ENCODE assay signal across 10 cellular contexts in genomic region chr14:100708349-100709217, GRCh38. TPM values are rescaled to one million over a fixed set of nuclear protein-coding genes. Genes with fewer than 3 reads are reported as not detected.
DNase-seq lines count a peak whose midpoint lies in the region; ATAC-seq and TF ChIP-seq lines count a peak whose summit lies in the region.
"Had no signal": no experiment of that assay in that cellular context is flagged by ENCODE, and none has a peak within 500 bp of the region (broad histone marks: within the 10 kb centered on the region; RNA-seq: fewer than 3 reads in every experiment).

No MANE protein-coding gene starts in this region.

- no peak for TF ChIP-seq POLR2A in gastroesophageal sphincter (IDR thresholded peaks at IDR 0.05)

- H3K4me1 Mint-ChIP-seq in CD8-positive, alpha-beta T cell (ENCODE audit: low read depth): no peaks in the 10 kb centered on the region
- H3K4me1 Mint-ChIP-seq: activated CD8-positive, alpha-beta memory T cell treated with anti-CD3 and anti-CD28 coated beads, Interleukin-2, amount 10 ng/mL, durations not matched to agents 7 days and 5 days had no signal

- H3K36me3 Mint-ChIP-seq in activated naive CD4-positive, alpha-beta T cell treated with anti-CD3 and anti-CD28 coated beads, Interleukin-2, amount 50 U/mL, for 72 hours: no peaks in the 10 kb centered on the region
- no peaks in the 10 kb centered on the region for H3K36me3 Mint-ChIP-seq in CD8-positive, alpha-beta T cell
- H3K36me3 Mint-ChIP-seq: activated CD8-positive, alpha-beta memory T cell treated with anti-CD3 and anti-CD28 coated beads, Interleukin-2, amount 10 ng/mL, durations not matched to agents 7 days and 5 days had no signal

- POLR2A ChIA-PET in CD8-positive, alpha-beta T cell (lab: Charles Lee): no interaction called here

- peak overlapping the region; percentile 62 for H2AFZ ChIP-seq in parathyroid adenoma

- 100% methylated on average over 3 of the region's 38 CpGs; no CpG with 5 or more reads in 1 of the 2 donors for WGBS in gastroesophageal sphincter (ENCODE audit: low coverage in 1 of 2), 2 donors

- peaks cover 63% of the 10 kb centered on the region for H3K27me3 ChIP-seq in gastroesophageal sphincter
- H3K27me3 ChIP-seq in parathyroid adenoma (ENCODE audit: control insufficient read depth, insufficient read depth, low read length): no peaks in the 10 kb centered on the region
- H3K27me3 ChIP-seq in CD8-positive, alpha-beta T cell (ENCODE audit: insufficient read depth, low read length): no peaks in the 10 kb centered on the region

- H3K4me1 ChIP-seq in gastroesophageal sphincter (peaks cover 0 to 15% (median 7%) of the 10 kb centered on the region in 3 donors), parathyroid adenoma (no peaks in the 10 kb centered on the region)
- H3K4me1 ChIP-seq in CD8-positive, alpha-beta T cell (ENCODE audit: insufficient read depth, low read length): no peaks in the 10 kb centered on the region

- intact Hi-C loops in CD8-positive, alpha-beta T cell (cut with DNase I, micrococcal nuclease): no loop called here

- CTCF ChIA-PET in CD8-positive, alpha-beta T cell (lab: Charles Lee): no interaction called here

- H3K9ac ChIP-seq in parathyroid adenoma: no peak overlapping the region

- no peak for TF ChIP-seq EP300 in gastroesophageal sphincter (IDR thresholded peaks at IDR 0.05)

- H3K27me3 Mint-ChIP-seq in CD8-positive, alpha-beta T cell (ENCODE audit: low read depth): peaks cover 19% of the 10 kb centered on the region

- H3K36me3 ChIP-seq in gastroesophageal sphincter (no peaks in the 10 kb centered on the region), parathyroid adenoma (ENCODE audit: control insufficient read depth, insufficient read depth, low read length) (no peaks in the 10 kb centered on the region)
- H3K36me3 ChIP-seq in CD8-positive, alpha-beta T cell (ENCODE audit: insufficient read depth, low read length): no peaks in the 10 kb centered on the region

- no peak overlapping the region for H3K4me2 ChIP-seq in parathyroid adenoma (ENCODE audit: low read length)

- ATAC-seq in gastroesophageal sphincter (peak; percentile 38), GM21619 (IDR thresholded peaks at IDR 0.05; ENCODE audit: unreplicated experiment) (no peak)
- no peak for ATAC-seq in activated naive CD4-positive, alpha-beta T cell treated with anti-CD3 and anti-CD28 coated beads, Interleukin-2, amount 50 U/mL, for 72 hours
- ATAC-seq in CD8-positive, alpha-beta T cell: no peak
- ATAC-seq: activated CD8-positive, alpha-beta memory T cell treated with anti-CD3 and anti-CD28 coated beads, Interleukin-2, amount 10 ng/mL, durations not matched to agents 7 days and 5 days had no signal

- DNase-seq in NCI-H748 (lab: John Stamatoyannopoulos, UW; ENCODE audit: unreplicated experiment): peak; percentile 85
- DNase-seq in activated naive CD4-positive, alpha-beta T cell treated with anti-CD3 and anti-CD28 coated beads, Interleukin-2, amount 50 U/mL, for 72 hours (ENCODE audit: low spot score in 2 of 2): no peak
- no peak for DNase-seq in CD8-positive, alpha-beta T cell
- no peak for DNase-seq in activated CD8-positive, alpha-beta memory T cell treated with anti-CD3 and anti-CD28 coated beads, Interleukin-2, amount 50 U/mL, for 48 hours
- DNase-seq: activated CD8-positive, alpha-beta memory T cell treated with anti-CD3 and anti-CD28 coated beads, Interleukin-2, amount 10 ng/mL, durations not matched to agents 7 days and 5 days had no signal

- no peak overlapping the region for H3K4me3 Mint-ChIP-seq in CD8-positive, alpha-beta T cell
- H3K4me3 Mint-ChIP-seq: activated CD8-positive, alpha-beta memory T cell treated with anti-CD3 and anti-CD28 coated beads, Interleukin-2, amount 10 ng/mL, durations not matched to agents 7 days and 5 days had no signal

- peak; percentile 18; the same call in 1 of the 2 replicates for TF ChIP-seq CTCF in GM12874 (IDR thresholded peaks at IDR 0.05; ENCODE audit: insufficient read depth, low read depth, low read length)
- no peak for TF ChIP-seq CTCF in gastroesophageal sphincter (IDR thresholded peaks at IDR 0.05)
- TF ChIP-seq CTCF in parathyroid adenoma (IDR thresholded peaks at IDR 0.05): no peak
- no peak for TF ChIP-seq CTCF in CD8-positive, alpha-beta T cell (IDR thresholded peaks at IDR 0.05)

- no peaks in the 10 kb centered on the region for H3K9me3 Mint-ChIP-seq in activated naive CD4-positive, alpha-beta T cell treated with anti-CD3 and anti-CD28 coated beads, Interleukin-2, amount 50 U/mL, for 72 hours
- H3K9me3 Mint-ChIP-seq in CD8-positive, alpha-beta T cell: no peaks in the 10 kb centered on the region

- H3K27ac Mint-ChIP-seq in activated naive CD4-positive, alpha-beta T cell treated with anti-CD3 and anti-CD28 coated beads, Interleukin-2, amount 50 U/mL, for 72 hours: no peak overlapping the region
- H3K27ac Mint-ChIP-seq in CD8-positive, alpha-beta T cell: no peak overlapping the region
- H3K27ac Mint-ChIP-seq: activated CD8-positive, alpha-beta memory T cell treated with anti-CD3 and anti-CD28 coated beads, Interleukin-2, amount 10 ng/mL, durations not matched to agents 7 days and 5 days had no signal

- no peak overlapping the region for H3K4me3 ChIP-seq in gastroesophageal sphincter
- no peak overlapping the region for H3K4me3 ChIP-seq in parathyroid adenoma (ENCODE audit: low read depth, low read length)
- no peak overlapping the region for H3K4me3 ChIP-seq in CD8-positive, alpha-beta T cell (ENCODE audit: low read depth, low read length)

- H3K79me2 ChIP-seq in parathyroid adenoma: no peaks in the 10 kb centered on the region

- H3K27ac ChIP-seq in gastroesophageal sphincter (peak overlapping the region in 2 of 4 donors; percentile 45 to 50), parathyroid adenoma (no peak overlapping the region)
- no peak overlapping the region for H3K27ac ChIP-seq in CD8-positive, alpha-beta T cell (ENCODE audit: low read depth, low read length)

- H3K9me3 ChIP-seq in gastroesophageal sphincter (no peaks in the 10 kb centered on the region), parathyroid adenoma (ENCODE audit: control insufficient read depth, low read length) (no peaks in the 10 kb centered on the region)
- no peaks in the 10 kb centered on the region for H3K9me3 ChIP-seq in CD8-positive, alpha-beta T cell (ENCODE audit: low read length)

RNA-seq across cellular contexts. Expression of gene DLK1, which starts 18.1 kb away (rescaled TPM):
- total RNA-seq in gastroesophageal sphincter: not detected
- not detected for total RNA-seq in activated naive CD4-positive, alpha-beta T cell treated with anti-CD3 and anti-CD28 coated beads, Interleukin-2, amount 50 U/mL, for 72 hours
- total RNA-seq in CD8-positive, alpha-beta T cell: not detected
- total RNA-seq: activated CD8-positive, alpha-beta memory T cell treated with anti-CD3 and anti-CD28 coated beads, Interleukin-2, amount 10 ng/mL, durations not matched to agents 7 days and 5 days; RPMI7951 had no signal
